In the genomic region with DNA sequence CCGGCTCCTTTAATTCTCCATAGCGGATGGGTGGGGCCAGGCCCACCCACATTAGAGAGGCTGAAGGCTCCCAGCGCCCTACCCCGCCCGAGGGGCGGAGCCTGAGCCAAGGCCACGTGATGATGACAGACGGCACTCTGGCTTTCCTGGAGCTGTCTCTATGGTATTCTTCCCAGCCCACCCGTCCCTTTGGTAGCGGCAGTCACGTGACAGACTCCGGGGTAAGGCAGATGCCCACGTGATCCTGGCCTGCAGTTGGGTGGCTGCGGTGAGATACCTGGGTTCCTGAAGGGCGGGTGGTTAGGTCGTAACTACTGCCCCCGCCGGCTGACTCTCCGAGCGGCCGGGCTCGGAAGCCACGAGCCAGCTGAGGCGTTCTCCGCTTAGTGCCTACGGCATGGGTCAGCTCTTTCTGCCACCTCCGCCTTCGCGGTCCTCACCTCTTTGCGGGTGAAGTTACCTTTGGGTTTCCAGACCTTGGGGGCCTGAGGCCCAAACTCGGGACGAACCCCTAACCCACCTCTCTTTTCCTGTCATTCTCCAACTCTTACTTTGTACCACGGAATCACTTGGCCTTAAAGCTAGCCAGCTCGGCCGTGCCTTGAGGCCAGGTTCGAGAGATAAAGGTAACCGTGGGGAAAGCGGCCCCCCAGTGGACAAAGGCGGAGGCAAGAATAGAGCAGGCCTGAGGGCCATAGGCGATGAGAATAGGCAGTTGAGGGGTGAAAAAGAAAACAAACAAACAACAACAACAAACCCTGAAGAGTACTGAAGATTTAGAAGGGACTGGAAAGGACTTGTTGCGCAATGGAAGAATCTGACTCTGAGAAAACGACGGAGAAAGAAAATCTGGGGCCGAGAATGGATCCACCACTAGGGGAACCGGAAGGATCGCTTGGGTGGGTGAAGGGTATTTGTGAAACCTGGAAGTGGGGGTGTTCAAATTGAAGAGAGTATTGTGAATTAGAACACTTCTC, we compare ENCODE assay signal across 8 cellular contexts. TPM values are rescaled to one million over a fixed set of nuclear protein-coding genes. Genes with fewer than 3 reads are reported as not detected.
A peak's percentile ranks its signal among the peaks of the same experiment; 100 is the strongest.
DNase-seq lines count a peak whose midpoint lies in the region; ATAC-seq and TF ChIP-seq lines count a peak whose summit lies in the region.

A gene with protein sequence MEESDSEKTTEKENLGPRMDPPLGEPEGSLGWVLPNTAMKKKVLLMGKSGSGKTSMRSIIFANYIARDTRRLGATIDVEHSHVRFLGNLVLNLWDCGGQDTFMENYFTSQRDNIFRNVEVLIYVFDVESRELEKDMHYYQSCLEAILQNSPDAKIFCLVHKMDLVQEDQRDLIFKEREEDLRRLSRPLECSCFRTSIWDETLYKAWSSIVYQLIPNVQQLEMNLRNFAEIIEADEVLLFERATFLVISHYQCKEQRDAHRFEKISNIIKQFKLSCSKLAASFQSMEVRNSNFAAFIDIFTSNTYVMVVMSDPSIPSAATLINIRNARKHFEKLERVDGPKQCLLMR (plus strand): TSS at position 229 of the 977 bp plus-strand sequence. CDS start 579 bp downstream, at position 808.

- no peak for TF ChIP-seq EP300 in ovary (IDR thresholded peaks at IDR 0.05)

- H3K27me3 ChIP-seq in ovary (no peaks in the 10 kb centered on the region), thyroid gland (no peaks in the 10 kb centered on the region)

- DNase-seq in GM12864 (ENCODE audit: low read depth) (peak; percentile 91), NCI-H1105 (lab: John Stamatoyannopoulos, UW) (peak; percentile 94), SKM-1 treated with dmso at 0.1 percent for 144 hours (lab: John Stamatoyannopoulos, UW; ENCODE audit: unreplicated experiment) (peak; percentile 80), Right ventricle myocardium inferior (ENCODE audit: missing footprints) (peak; percentile 95), ovary (peak; percentile 91 to 94 (median 93)), thyroid gland (peak; percentile 95 to 96)
- DNase-seq in activated naive CD8-positive, alpha-beta T cell treated with anti-CD3 and anti-CD28 coated beads, Interleukin-2, amount 50 U/mL, for 16 hours (ENCODE audit: low read depth, low spot score), result peak; percentile 83

- ATAC-seq in HG02623 (IDR thresholded peaks at IDR 0.05; ENCODE audit: unreplicated experiment) (peak; percentile 98), Right ventricle myocardium inferior (peak; percentile 100)

- TF ChIP-seq POLR2A in ovary (IDR thresholded peaks at IDR 0.05) (peak; percentile 40), thyroid gland (IDR thresholded peaks at IDR 0.05) (peak in 1 of 2 donors; percentile 73)

- peak within 1 kb of the TSS; percentile 41 to 75 for H3K27ac ChIP-seq in ovary
- peak within 1 kb of the TSS; percentile 81 to 89 (median 82) for H3K27ac ChIP-seq in thyroid gland

- H3K4me3 ChIP-seq in GM12864 (ENCODE audit: low read depth, low read length) (peak within 1 kb of the TSS; percentile 70), ovary (peak within 1 kb of the TSS; percentile 55), thyroid gland (replicated peaks in 1 of 3) (peak within 1 kb of the TSS in 2 of 3 donors; percentile 34 to 44)

- H3K36me3 ChIP-seq in ovary (no peaks in the 10 kb centered on the region), thyroid gland (no peaks in the 10 kb centered on the region)

- intact Hi-C loops in Right ventricle myocardium inferior (cut with DNase I) (loop anchor here (5.0 kb wide), 1 partner anchor 556 kb away; no protein-coding TSS in a partner anchor), ovary (cut with DNase I) (loop anchor here in 1 of 4 donors (10.0 kb wide), 1 partner anchor 517 kb away; a partner anchor contains a TSS), thyroid gland (cut with DNase I) (no loop called here)

- no peaks in the 10 kb centered on the region for H3K9me3 ChIP-seq in ovary
- no peaks in the 10 kb centered on the region for H3K9me3 ChIP-seq in thyroid gland

- peak; percentile 53 for TF ChIP-seq CTCF in GM12864 (IDR thresholded peaks at IDR 0.05; ENCODE audit: low read depth, low read length, missing control alignments)
- TF ChIP-seq CTCF in ovary (IDR thresholded peaks at IDR 0.05), result peak; percentile 38 to 57 (median 51)
- peak in 5 of 6 experiments; percentile 21 to 81 (median 48) for TF ChIP-seq CTCF in thyroid gland (IDR thresholded peaks at IDR 0.05)

- H3K4me1 ChIP-seq in ovary (ENCODE audit: insufficient read depth) (no peaks in the 10 kb centered on the region), thyroid gland (no peaks in the 10 kb centered on the region)

- 31 to 42% (median 38%) methylated on average over 44 to 46 of the region's 46 CpGs for WGBS in ovary, 3 donors
- WGBS in thyroid gland, 2 donors, result 1 to 2% methylated on average over 22 to 24 of the region's 46 CpGs

RNA-seq across cellular contexts. Expression of the gene that starts here (rescaled TPM):
- 12.7 TPM for total RNA-seq in Right ventricle myocardium inferior
- 10 to 100 TPM; 17.7 to 28.3 (median 25.4) TPM for total RNA-seq in ovary
- polyA plus RNA-seq in ovary, result 10 to 100 TPM; 26.3 to 28.2 TPM
- total RNA-seq in thyroid gland, result 10 to 100 TPM; 24.3 to 38.9 (median 35.0) TPM

Comparison
In these comparisons a context has a peak if more than half of its experiments do, and no peak if none do; other contexts are left out.
1. Peak in every context shown above with its lines: DNase-seq, ATAC-seq, H3K4me3 ChIP-seq and H3K27ac ChIP-seq.